ENCODE assay signal across 22 cellular contexts in the genomic region with DNA sequence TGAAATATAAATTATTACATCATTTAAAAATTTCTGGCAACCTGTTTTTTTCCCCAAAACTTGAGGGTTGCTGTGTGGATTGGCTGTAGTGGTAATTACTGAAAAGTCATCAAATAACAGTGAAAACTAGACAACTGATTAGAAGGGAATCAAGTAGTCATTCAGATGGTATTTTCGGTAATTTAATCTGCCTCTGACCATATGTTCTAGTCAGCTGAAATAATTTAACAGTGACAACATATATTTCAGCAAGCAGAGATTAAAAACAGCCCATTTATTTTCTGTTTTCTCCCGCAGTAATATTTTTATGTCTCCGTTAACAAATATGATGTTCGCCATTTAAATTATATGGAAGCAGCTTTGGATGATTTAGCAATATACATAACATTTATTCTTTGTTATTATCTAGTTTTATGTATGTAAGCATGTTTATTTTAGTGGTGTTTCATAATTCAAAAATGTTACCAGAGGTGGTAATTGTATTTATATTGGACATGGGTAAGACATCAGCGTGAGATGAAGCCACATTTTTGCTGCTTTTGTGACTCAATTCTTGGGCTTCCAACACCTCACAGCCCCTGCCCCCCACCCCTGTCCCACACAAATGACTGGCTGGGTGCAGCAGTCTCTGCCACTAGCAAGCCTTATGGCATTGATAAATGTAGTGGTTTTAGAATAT.
A peak's percentile ranks its signal among the peaks of the same experiment; 100 is the strongest.
DNase-seq lines count a peak whose midpoint lies in the region; ATAC-seq and TF ChIP-seq lines count a peak whose summit lies in the region.
"Had no signal": no experiment of that assay in that cellular context is flagged by ENCODE, and none has a peak within 500 bp of the region (broad histone marks: within the 10 kb centered on the region; RNA-seq: fewer than 3 reads in every experiment).

No MANE protein-coding gene starts in this region.

- no peak overlapping the region for H3K27ac Mint-ChIP-seq in activated T-cell treated with anti-CD3 and anti-CD28 coated beads, Interleukin-2, amount 50 U/mL, for 72 hours
- no peak overlapping the region for H3K27ac Mint-ChIP-seq in stimulated activated naive CD8-positive, alpha-beta T cell treated with anti-CD3 and anti-CD28 coated beads, Interleukin-15, amount 100 ng/mL, for 72 hours

- no peaks in the 10 kb centered on the region for H3K9me3 Mint-ChIP-seq in activated T-cell treated with anti-CD3 and anti-CD28 coated beads, Interleukin-2, amount 50 U/mL, for 72 hours
- no peaks in the 10 kb centered on the region for H3K9me3 Mint-ChIP-seq in stimulated activated naive CD8-positive, alpha-beta T cell treated with anti-CD3 and anti-CD28 coated beads, Interleukin-15, amount 100 ng/mL, for 72 hours
- H3K9me3 Mint-ChIP-seq: activated B cell treated with CpG ODN at 0.5 μM for 24 hours; immature natural killer cell; stimulated activated memory B cell treated with anti-CD40 and anti-IgM and Interleukin-4, amounts not matched to agents 10 μg/mL and 1 μg/mL and 100 μg/mL, for 72 hours had no signal

- H3K27me3 ChIP-seq in sigmoid colon: no peaks in the 10 kb centered on the region
- H3K27me3 ChIP-seq: BE2C, gastroesophageal sphincter, right lobe of liver had no signal

- H3K36me3 Mint-ChIP-seq in activated T-cell treated with anti-CD3 and anti-CD28 coated beads, Interleukin-2, amount 50 U/mL, for 72 hours (ENCODE audit: insufficient read depth in 2 of 2): no peaks in the 10 kb centered on the region

- ATAC-seq in activated T-cell treated with anti-CD3 and anti-CD28 coated beads, Interleukin-2, amount 50 U/mL, for 72 hours (replicated peaks in 1 of 2): no peak
- no peak for ATAC-seq in HG02870 (IDR thresholded peaks at IDR 0.05; ENCODE audit: unreplicated experiment)
- no peak for ATAC-seq in stimulated activated naive CD8-positive, alpha-beta T cell treated with anti-CD3 and anti-CD28 coated beads, Interleukin-15, amount 100 ng/mL, for 72 hours
- ATAC-seq: gastroesophageal sphincter; right lobe of liver; stimulated activated memory B cell treated with anti-CD40 and anti-IgM and Interleukin-4, amounts not matched to agents 10 μg/mL and 1 μg/mL and 100 μg/mL, for 72 hours had no signal

- 88 to 92% methylated on average over 5 of the region's 5 CpGs for WGBS in sigmoid colon, 2 donors

- H3K9me3 ChIP-seq in sigmoid colon: no peaks in the 10 kb centered on the region
- H3K9me3 ChIP-seq: BE2C, gastroesophageal sphincter, right lobe of liver had no signal

- DNase-seq in Daoy (ENCODE audit: low read depth) (peak; percentile 83), NCI-H2171 (lab: John Stamatoyannopoulos, UW) (peak; percentile 22), coronary artery (ENCODE audit: low spot score) (no peak), sigmoid colon (peak; percentile 7), NCI-H1436 (lab: John Stamatoyannopoulos, UW) (no peak)
- no peak for DNase-seq in activated T-cell treated with anti-CD3 and anti-CD28 coated beads, Interleukin-2, amount 50 U/mL, for 72 hours
- DNase-seq in stimulated activated naive CD8-positive, alpha-beta T cell treated with anti-CD3 and anti-CD28 coated beads, Interleukin-15, amount 100 ng/mL, for 72 hours: no peak
- DNase-seq: activated B cell treated with CpG ODN at 0.5 μM for 24 hours; activated effector memory CD4-positive, alpha-beta T cell treated with Interleukin-2 at 50 U/mL for 16 hours; anterior cingulate cortex; BE2C; effector memory CD4-positive, alpha-beta T cell; H7; immature natural killer cell; NCI-H146; NCI-H526 treated with DMSO at 0.1 percent for 48 hours; nephron progenitor cell had no signal

- H3K4me3 Mint-ChIP-seq in activated T-cell treated with anti-CD3 and anti-CD28 coated beads, Interleukin-2, amount 50 U/mL, for 72 hours: no peak overlapping the region
- no peak overlapping the region for H3K4me3 Mint-ChIP-seq in stimulated activated naive CD8-positive, alpha-beta T cell treated with anti-CD3 and anti-CD28 coated beads, Interleukin-15, amount 100 ng/mL, for 72 hours
- H3K4me3 Mint-ChIP-seq: immature natural killer cell; nephron progenitor cell; stimulated activated memory B cell treated with anti-CD40 and anti-IgM and Interleukin-4, amounts not matched to agents 10 μg/mL and 1 μg/mL and 100 μg/mL, for 72 hours had no signal

- no peaks in the 10 kb centered on the region for H3K27me3 Mint-ChIP-seq in activated T-cell treated with anti-CD3 and anti-CD28 coated beads, Interleukin-2, amount 50 U/mL, for 72 hours (ENCODE audit: low read depth)
- no peaks in the 10 kb centered on the region for H3K27me3 Mint-ChIP-seq in stimulated activated naive CD8-positive, alpha-beta T cell treated with anti-CD3 and anti-CD28 coated beads, Interleukin-15, amount 100 ng/mL, for 72 hours
- H3K27me3 Mint-ChIP-seq: activated B cell treated with CpG ODN at 0.5 μM for 24 hours; stimulated activated memory B cell treated with anti-CD40 and anti-IgM and Interleukin-4, amounts not matched to agents 10 μg/mL and 1 μg/mL and 100 μg/mL, for 72 hours had no signal

- no peak for TF ChIP-seq EP300 in sigmoid colon (IDR thresholded peaks at IDR 0.05)

- intact Hi-C loops in sigmoid colon (cut with DNase I): no loop called here

- no peak for TF ChIP-seq CTCF in coronary artery (IDR thresholded peaks at IDR 0.05)
- no peak for TF ChIP-seq CTCF in sigmoid colon (IDR thresholded peaks at IDR 0.05)

- peaks cover 0 to 15% (median 10%) of the 10 kb centered on the region in 4 donors for H3K4me1 ChIP-seq in sigmoid colon

- peak overlapping the region; percentile 40 to 75 for H3K27ac ChIP-seq in coronary artery
- H3K27ac ChIP-seq in sigmoid colon: peak overlapping the region in 1 of 4 donors; percentile 15
- H3K27ac ChIP-seq: right lobe of liver had no signal

- no peak overlapping the region for H3K4me3 ChIP-seq in coronary artery
- no peak overlapping the region for H3K4me3 ChIP-seq in sigmoid colon
- H3K4me3 ChIP-seq: gastroesophageal sphincter, K562, right lobe of liver had no signal

- H3K36me3 ChIP-seq in sigmoid colon: no peaks in the 10 kb centered on the region
- H3K36me3 ChIP-seq: BE2C, gastroesophageal sphincter, right lobe of liver had no signal

- H3K4me1 Mint-ChIP-seq in activated T-cell treated with anti-CD3 and anti-CD28 coated beads, Interleukin-2, amount 50 U/mL, for 72 hours (ENCODE audit: low read depth): peaks cover 74% of the 10 kb centered on the region
- H3K4me1 Mint-ChIP-seq in stimulated activated naive CD8-positive, alpha-beta T cell treated with anti-CD3 and anti-CD28 coated beads, Interleukin-15, amount 100 ng/mL, for 72 hours: peaks cover 74% of the 10 kb centered on the region

- no peak for TF ChIP-seq POLR2A in sigmoid colon (IDR thresholded peaks at IDR 0.05)

Comparison
In these comparisons a context has a peak if more than half of its experiments do, and no peak if none do; other contexts are left out.
1. DNase-seq: peak in Daoy (single experiment), NCI-H2171 (single experiment) and sigmoid colon (single experiment); none in coronary artery (single experiment), activated T-cell treated with anti-CD3 and anti-CD28 coated beads, Interleukin-2, amount 50 U/mL, for 72 hours (0 of 2), NCI-H1436 (single experiment) and stimulated activated naive CD8-positive, alpha-beta T cell treated with anti-CD3 and anti-CD28 coated beads, Interleukin-15, amount 100 ng/mL, for 72 hours (0 of 2).